In genomic region chr2:183078163-183078466, GRCh38 we compare ENCODE assay signal across 9 cellular contexts. TPM values are rescaled to one million over a fixed set of nuclear protein-coding genes. Genes with fewer than 3 reads are reported as not detected.
DNase-seq lines count a peak whose midpoint lies in the region; ATAC-seq and TF ChIP-seq lines count a peak whose summit lies in the region.
"Had no signal": no experiment of that assay in that cellular context is flagged by ENCODE, and none has a peak within 500 bp of the region (broad histone marks: within the 10 kb centered on the region; RNA-seq: fewer than 3 reads in every experiment).

No MANE protein-coding gene starts in this region.

- WGBS in prostate gland, result 4% methylated on average over 8 of the region's 8 CpGs

- peak overlapping the region; percentile 81 for H3K4me3 Mint-ChIP-seq in WTC11

- POLR2A ChIA-PET in WTC11 (lab: Charles Lee), result no interaction called here

- H3K36me3 Mint-ChIP-seq in WTC11, result no peaks in the 10 kb centered on the region
- H3K36me3 Mint-ChIP-seq: activated naive CD4-positive, alpha-beta T cell treated with anti-CD3 and anti-CD28 coated beads, Interleukin-2, amount 50 U/mL, for 72 hours had no signal

- H3K9me3 ChIP-seq in cardiac muscle cell (ENCODE audit: low read depth) (no peaks in the 10 kb centered on the region), prostate gland (no peaks in the 10 kb centered on the region)

- H3K4me1 Mint-ChIP-seq in WTC11, result peaks cover 21% of the 10 kb centered on the region

- H3K9me3 Mint-ChIP-seq in WTC11, result no peaks in the 10 kb centered on the region
- H3K9me3 Mint-ChIP-seq: activated naive CD4-positive, alpha-beta T cell treated with anti-CD3 and anti-CD28 coated beads, Interleukin-2, amount 50 U/mL, for 72 hours had no signal

- peak overlapping the region; percentile 94 for H3K27ac Mint-ChIP-seq in WTC11

- H3K36me3 ChIP-seq in cardiac muscle cell (no peaks in the 10 kb centered on the region), prostate gland (no peaks in the 10 kb centered on the region)

- intact Hi-C loops in Right ventricle myocardium inferior (cut with DNase I) (loop anchor here (2.0 kb wide), 2 partner anchors 39 to 47 kb away; partner anchors contain the start of genes NCKAP1 and NUP35), cardiac septum (cut with DNase I) (loop anchor here (1.0 to 5.0 kb wide), 2 partner anchors 40 to 44 kb away; partner anchors contain the start of genes NCKAP1 and NUP35), prostate gland (cut with DNase I) (loop anchor here (2.0 to 5.0 kb wide), 2 partner anchors 41 to 47 kb away; partner anchors contain the start of genes NCKAP1 and NUP35)

- peaks cover 14% of the 10 kb centered on the region for H3K27me3 ChIP-seq in cardiac muscle cell
- H3K27me3 ChIP-seq in prostate gland (replicated peaks; ENCODE audit: insufficient read depth), result no peaks in the 10 kb centered on the region

- CTCF ChIA-PET in WTC11 (lab: Charles Lee), result interaction anchor here (0.8 to 1.4 kb wide), 3 partner anchors 16 to 98 kb away, joined by 3 to 4 read pairs (median 4); no protein-coding TSS in a partner anchor

- peak; percentile 74 for ATAC-seq in Right ventricle myocardium inferior
- ATAC-seq in WTC11, result peak; percentile 82
- ATAC-seq in HG03135 (IDR thresholded peaks at IDR 0.05; ENCODE audit: unreplicated experiment), result no peak

- H3K4me1 ChIP-seq in cardiac muscle cell (ENCODE audit: low read depth) (peaks cover 13% of the 10 kb centered on the region), prostate gland (replicated peaks) (no peaks in the 10 kb centered on the region)

- H3K27ac ChIP-seq in cardiac muscle cell (peak overlapping the region; percentile 7), prostate gland (peak overlapping the region; percentile 74 to 75)

- no peak for TF ChIP-seq POLR2A in prostate gland (IDR thresholded peaks at IDR 0.05)

- H3K4me3 ChIP-seq in cardiac muscle cell, result peak overlapping the region; percentile 39
- peak overlapping the region; percentile 44 to 47 for H3K4me3 ChIP-seq in prostate gland

- H3K27me3 Mint-ChIP-seq in WTC11 (ENCODE audit: low read depth), result no peaks in the 10 kb centered on the region; the same call in 1 of the 2 replicates

- TF ChIP-seq CTCF in WTC11 (IDR thresholded peaks at IDR 0.05) (no peak), cardiac muscle cell (IDR thresholded peaks at IDR 0.05; ENCODE audit: low read depth, low read length) (no peak), prostate gland (IDR thresholded peaks at IDR 0.05) (no peak)

- no peak for DNase-seq in Right ventricle myocardium inferior (ENCODE audit: missing footprints)
- no peak for DNase-seq in cardiac septum (ENCODE audit: low spot score)
- DNase-seq in WTC11 (ENCODE audit: low spot score), result no peak
- DNase-seq in cardiac muscle cell (ENCODE audit: low read depth in 1 of 2, low spot score in 1 of 2), result peak in 1 of 2 donors; percentile 66
- no peak for DNase-seq in prostate gland (ENCODE audit: low spot score)
- no peak for DNase-seq in OCI-M1 (lab: John Stamatoyannopoulos, UW)
- DNase-seq in KG1 (lab: John Stamatoyannopoulos, UW), result no peak

TF ChIP-seq in WTC11, 78 proteins besides CTCF, POLR2A, EP300 and RAD21:
- TF ChIP-seq ZNF532 (CRISPR knock-in tag; IDR thresholded peaks at IDR 0.05; ENCODE audit: borderline replicate concordance) (no peak), FOXJ3 (CRISPR knock-in tag; IDR thresholded peaks at IDR 0.05; ENCODE audit: borderline replicate concordance) (no peak), ZNF138 (CRISPR knock-in tag; conservative IDR thresholded peaks at IDR 0.05) (no peak), ZBTB43 (CRISPR knock-in tag; IDR thresholded peaks at IDR 0.05) (no peak), E2F4 (CRISPR knock-in tag; IDR thresholded peaks at IDR 0.05; ENCODE audit: borderline replicate concordance, low read depth) (no peak), ZNF423 (CRISPR knock-in tag; IDR thresholded peaks at IDR 0.05) (no peak), NFYB (CRISPR knock-in tag; conservative IDR thresholded peaks at IDR 0.05; ENCODE audit: low read depth) (no peak)

RNA-seq across cellular contexts. Expression of gene DUSP19, which starts 0.4 kb away (rescaled TPM):
- 12.1 TPM for total RNA-seq in Right ventricle myocardium inferior
- total RNA-seq in cardiac septum, result 8.6 TPM
- 3.4 to 3.9 TPM (median 3.5 TPM) in 3 replicates for total RNA-seq in WTC11 (2021)
- 1.7 and 2.0 TPM in 2 replicates for total RNA-seq in cardiac muscle cell
- 2.7 and 3.7 TPM in 2 replicates for polyA plus RNA-seq in cardiac muscle cell
- total RNA-seq in prostate gland, result 1 to 10 TPM; 2.1 to 2.5 TPM

RNA-seq across cellular contexts. Expression of gene NCKAP1, which starts 39.9 kb away (rescaled TPM):
- total RNA-seq in Right ventricle myocardium inferior (135 TPM), cardiac septum (153 TPM), WTC11 (2021) (148 to 173 TPM (median 149 TPM) in 3 replicates), cardiac muscle cell (90.4 and 91.4 TPM in 2 replicates), prostate gland (100 to 1,000 TPM in 1 of 2 donors, 10 to 100 TPM in 1; 81.7 to 116 TPM)
- 81.7 and 102 TPM in 2 replicates for polyA plus RNA-seq in cardiac muscle cell

RNA-seq across cellular contexts. Expression of gene NUP35, which starts 46.1 kb away (rescaled TPM):
- 8.0 TPM for total RNA-seq in Right ventricle myocardium inferior
- 7.0 TPM for total RNA-seq in cardiac septum
- total RNA-seq in WTC11 (2021), result 39.5 to 47.2 TPM (median 40.4 TPM) in 3 replicates
- total RNA-seq in cardiac muscle cell, result 7.8 and 12.1 TPM in 2 replicates
- polyA plus RNA-seq in cardiac muscle cell, result 19.3 and 19.7 TPM in 2 replicates
- 10 to 100 TPM; 14.8 to 16.4 TPM for total RNA-seq in prostate gland
